ENCODE assay signal across 4 cellular contexts in genomic region chr5:138678826-138679225, GRCh38.
DNase-seq lines count a peak whose midpoint lies in the region; ATAC-seq, FAIRE-seq and TF ChIP-seq lines count a peak whose summit lies in the region.
"Not testable (repeated sequence)": the region's sequence is repeated elsewhere in the genome, so short reads cannot be mapped to it uniquely, and the experiment has no call there.

No MANE protein-coding gene starts in this region.

- peak overlapping the region; percentile 68 for H3K27ac Mint-ChIP-seq in activated naive CD4-positive, alpha-beta T cell treated with anti-CD3 and anti-CD28 coated beads, Interleukin-2, amount 50 U/mL, for 24 hours
- H3K27ac Mint-ChIP-seq in endothelial cell (ENCODE audit: unreplicated experiment): peak overlapping the region; percentile 59

- not testable (repeated sequence) for H3K9me1 ChIP-seq in K562 (ENCODE audit: control insufficient read depth, insufficient read depth, low read length)

- H3K4me3 Mint-ChIP-seq in activated naive CD4-positive, alpha-beta T cell treated with anti-CD3 and anti-CD28 coated beads, Interleukin-2, amount 50 U/mL, for 24 hours; endothelial cell (ENCODE audit: unreplicated experiment): not testable (repeated sequence)

- 12% methylated on average over 2 of the region's 3 CpGs for WGBS in K562 (ENCODE audit: insufficient coverage, low coverage, missing lambda C conversion rate)

- not testable (repeated sequence) for H3K4me3 ChIP-seq in HEK293 (ENCODE audit: low read depth, low read length); K562

- not testable (repeated sequence) for DNase-seq in K562 (ENCODE audit: extremely low read depth in 1 of 4, low spot score in 3 of 4); endothelial cell (ENCODE audit: low spot score)

- H2AFZ ChIP-seq in K562 (ENCODE audit: low read depth, low read length): not testable (repeated sequence)

- H3K27ac ChIP-seq in HEK293 (ENCODE audit: extremely low read depth, low read depth, low read length); K562 (ENCODE audit: extremely low read depth, low read depth, low read length): not testable (repeated sequence)

- not testable (repeated sequence) for H3K79me2 ChIP-seq in K562 (ENCODE audit: control insufficient read depth, insufficient read depth, low read length)

- peaks cover 11% of the 10 kb centered on the region for H3K9me3 Mint-ChIP-seq in activated naive CD4-positive, alpha-beta T cell treated with anti-CD3 and anti-CD28 coated beads, Interleukin-2, amount 50 U/mL, for 24 hours
- H3K9me3 Mint-ChIP-seq in endothelial cell (ENCODE audit: unreplicated experiment): not testable (repeated sequence)

- not testable (repeated sequence) for TF ChIP-seq CTCF in HEK293 (tag by site-specific recombination; IDR thresholded peaks at IDR 0.05); K562 (IDR thresholded peaks at IDR 0.05 in 2 of 3, conservative IDR thresholded peaks at IDR 0.05 in 1 of 3; ENCODE audit: insufficient read depth in 2 of 3, low read depth in 1 of 3, low read length in 3 of 3); endothelial cell (IDR thresholded peaks at IDR 0.05; ENCODE audit: unreplicated experiment)

- not testable (repeated sequence) for H3K9me3 ChIP-seq in HEK293 (ENCODE audit: control insufficient read depth, insufficient read depth, low read depth, low read length); K562 (replicated peaks; ENCODE audit: control insufficient read depth, insufficient read depth, low read depth, low read length)

- CTCF ChIA-PET in HEK293 (lab: Yijun Ruan, JAX); K562 (lab: Yijun Ruan, JAX; ENCODE audit: low intra/inter-chr PET ratio): not testable (repeated sequence)

- not testable (repeated sequence) for BruUV-seq in K562 (replicated peaks; lab: Mats Ljungman, UMichigan)

- not testable (repeated sequence) for FAIRE-seq in K562 (lab: Jason Lieb, UNC)

- not testable (repeated sequence) for H3K36me3 Mint-ChIP-seq in activated naive CD4-positive, alpha-beta T cell treated with anti-CD3 and anti-CD28 coated beads, Interleukin-2, amount 50 U/mL, for 24 hours; endothelial cell (ENCODE audit: low read depth, unreplicated experiment)

- H4K20me1 ChIP-seq in K562 (replicated peaks; ENCODE audit: control insufficient read depth, insufficient read depth, low read length): not testable (repeated sequence)

- ATAC-seq in K562: not testable (repeated sequence)

- TF ChIP-seq EP300 in K562 (IDR thresholded peaks at IDR 0.05; ENCODE audit: low read length): not testable (repeated sequence)

- not testable (repeated sequence) for H3K4me1 Mint-ChIP-seq in activated naive CD4-positive, alpha-beta T cell treated with anti-CD3 and anti-CD28 coated beads, Interleukin-2, amount 50 U/mL, for 24 hours; endothelial cell (ENCODE audit: unreplicated experiment)

- not testable (repeated sequence) for H3K27me3 ChIP-seq in K562 (ENCODE audit: control insufficient read depth in 2 of 2, insufficient read depth in 2 of 2, low read length in 2 of 2)

- not testable (repeated sequence) for TF ChIP-seq POLR2A in K562 (conservative IDR thresholded peaks at IDR 0.05)

- POLR2A ChIA-PET in HEK293 (lab: Yijun Ruan, JAX); K562 (lab: Yijun Ruan, JAX): not testable (repeated sequence)

- peaks cover 41% of the 10 kb centered on the region for H3K27me3 Mint-ChIP-seq in activated naive CD4-positive, alpha-beta T cell treated with anti-CD3 and anti-CD28 coated beads, Interleukin-2, amount 50 U/mL, for 24 hours
- not testable (repeated sequence) for H3K27me3 Mint-ChIP-seq in endothelial cell (ENCODE audit: unreplicated experiment)

- TF ChIP-seq RAD21 in K562 (CRISPR knock-in tag; conservative IDR thresholded peaks at IDR 0.05 in 1 of 2, IDR thresholded peaks at IDR 0.05 in 1 of 2): not testable (repeated sequence)

- in situ Hi-C loops in K562 (cut with MboI): not testable (repeated sequence)

- intact Hi-C loops in K562 (cut with micrococcal nuclease): not testable (repeated sequence)

- not testable (repeated sequence) for H3K36me3 ChIP-seq in HEK293 (ENCODE audit: control insufficient read depth in 2 of 2, insufficient read depth in 1 of 2, low read length in 2 of 2); K562 (ENCODE audit: control insufficient read depth, insufficient read depth, low read length)

- H3K9ac ChIP-seq in K562 (ENCODE audit: insufficient read depth in 1 of 2, low read depth in 2 of 2, low read length in 2 of 2): not testable (repeated sequence)

- not testable (repeated sequence) for H3K4me1 ChIP-seq in HEK293 (ENCODE audit: control insufficient read depth, insufficient read depth, low read length); K562 (replicated peaks in 1 of 2; ENCODE audit: control insufficient read depth in 2 of 2, insufficient read depth in 2 of 2, low read length in 2 of 2)

- H3K4me2 ChIP-seq in K562 (ENCODE audit: insufficient read depth, low read length): not testable (repeated sequence)

TF ChIP-seq in HEK293, 187 proteins besides CTCF, POLR2A, EP300 and RAD21:
- peak; percentile 95 for TF ChIP-seq ZNF146 (tag by site-specific recombination; IDR thresholded peaks at IDR 0.05)

TF ChIP-seq in K562, 482 proteins besides CTCF, POLR2A, EP300 and RAD21:
- TF ChIP-seq BCOR (IDR thresholded peaks at IDR 0.05) (peak; percentile 59), ZNF146 (CRISPR knock-in tag; IDR thresholded peaks at IDR 0.05; ENCODE audit: unreplicated experiment) (peak; percentile 67), RBM25 (IDR thresholded peaks at IDR 0.05; ENCODE audit: low read depth, low read length, severe bottlenecking) (peak; percentile 11)
